In genomic region chr10:115772606-115773005, GRCh38 we compare ENCODE assay signal across 16 cellular contexts.
DNase-seq lines count a peak whose midpoint lies in the region; ATAC-seq and TF ChIP-seq lines count a peak whose summit lies in the region.
"Had no signal": no experiment of that assay in that cellular context is flagged by ENCODE, and none has a peak within 500 bp of the region (broad histone marks: within the 10 kb centered on the region; RNA-seq: fewer than 3 reads in every experiment).

No MANE protein-coding gene starts in this region.

- H3K4me3 ChIP-seq in brain microvascular endothelial cell (ENCODE audit: low read depth, low read length) (no peak overlapping the region), kidney epithelial cell (ENCODE audit: low read depth, low read length) (no peak overlapping the region), esophagus muscularis mucosa (no peak overlapping the region)
- H3K4me3 ChIP-seq: BLaER1, cardiac muscle cell had no signal

- no peaks in the 10 kb centered on the region for H3K9me3 ChIP-seq in esophagus muscularis mucosa
- H3K9me3 ChIP-seq: BLaER1 had no signal

- no peak for TF ChIP-seq EP300 in esophagus muscularis mucosa (IDR thresholded peaks at IDR 0.05)

- TF ChIP-seq CTCF in brain microvascular endothelial cell (IDR thresholded peaks at IDR 0.05; ENCODE audit: low read depth, low read length, missing control alignments) (no peak), kidney epithelial cell (IDR thresholded peaks at IDR 0.05; ENCODE audit: insufficient read depth, low read length, poor library complexity, severe bottlenecking) (no peak), esophagus muscularis mucosa (IDR thresholded peaks at IDR 0.05) (no peak)

- WGBS in esophagus muscularis mucosa, result 90% methylated on average over 1 of the region's 1 CpG

- intact Hi-C loops in posterior cingulate gyrus (cut with DNase I) (no loop called here), esophagus muscularis mucosa (cut with DNase I) (no loop called here)

- H3K27ac ChIP-seq in brain microvascular endothelial cell, result peak overlapping the region; percentile 71
- H3K27ac ChIP-seq in esophagus muscularis mucosa (replicated peaks in 1 of 4), result no peak overlapping the region
- H3K27ac ChIP-seq: BLaER1, cardiac muscle cell, parathyroid adenoma had no signal

- no peak for TF ChIP-seq POLR2A in esophagus muscularis mucosa (IDR thresholded peaks at IDR 0.05; ENCODE audit: low read depth)

- no peak for ATAC-seq in GM21526 (IDR thresholded peaks at IDR 0.05; ENCODE audit: low FRiP score, unreplicated experiment)
- ATAC-seq: PC-3 had no signal

- no peaks in the 10 kb centered on the region for H3K4me1 ChIP-seq in esophagus muscularis mucosa
- H3K4me1 ChIP-seq: BLaER1 had no signal

- peak; percentile 75 for DNase-seq in ACHN
- DNase-seq in HS-27A (ENCODE audit: low read depth), result peak; percentile 54
- peak; percentile 88 for DNase-seq in brain microvascular endothelial cell
- DNase-seq in kidney epithelial cell (ENCODE audit: low read depth), result peak; percentile 41
- no peak for DNase-seq in HuH-7.5 (ENCODE audit: low spot score)
- DNase-seq in posterior cingulate gyrus, result no peak
- no peak for DNase-seq in esophagus muscularis mucosa (ENCODE audit: extremely low spot score)
- DNase-seq: activated CD4-positive, alpha-beta T cell treated with anti-CD3 and anti-CD28 coated beads, Interleukin-2, amount 10 ng/mL, durations not matched to agents 7 days and 5 days; DMS79 treated with DMSO at 0.1 percent for 48 hours; NCI-H1105; PC-3; stimulated activated CD4-positive, alpha-beta T cell treated with anti-CD3 and anti-CD28 coated beads, Interleukin-2, amount 100 ng/mL, for 48 hours had no signal

- in situ Hi-C loops in ACHN (cut with HindIII; ENCODE audit: low pct_ligation_motif_present, low pct_unique_long_range_greater_than_20kb, low sequenced_read_pairs) (no loop called here), brain microvascular endothelial cell (cut with HindIII; ENCODE audit: low pct_ligation_motif_present, low sequenced_read_pairs) (no loop called here)

- H3K27me3 ChIP-seq in brain microvascular endothelial cell (replicated peaks) (no peaks in the 10 kb centered on the region), kidney epithelial cell (ENCODE audit: control insufficient read depth, insufficient read depth, low read length) (no peaks in the 10 kb centered on the region), esophagus muscularis mucosa (no peaks in the 10 kb centered on the region)
- H3K27me3 ChIP-seq: BLaER1, cardiac muscle cell had no signal

- no peaks in the 10 kb centered on the region for H3K36me3 ChIP-seq in brain microvascular endothelial cell (replicated peaks)
- no peaks in the 10 kb centered on the region for H3K36me3 ChIP-seq in kidney epithelial cell (ENCODE audit: control insufficient read depth, insufficient read depth, low read length)
- H3K36me3 ChIP-seq in esophagus muscularis mucosa, result no peaks in the 10 kb centered on the region
- H3K36me3 ChIP-seq: BLaER1, cardiac muscle cell had no signal

Comparison
In these comparisons a context has a peak if more than half of its experiments do, and no peak if none do; other contexts are left out.
1. DNase-seq: peak in ACHN (single experiment), HS-27A (single experiment), brain microvascular endothelial cell (single experiment) and kidney epithelial cell (single experiment); none in HuH-7.5 (single experiment), posterior cingulate gyrus (0 of 10) and esophagus muscularis mucosa (single experiment).